ENCODE assay signal across 1 cellular context in genomic region chr3:99240700-99241099, GRCh38.
TF ChIP-seq lines count a peak whose summit lies in the region.

No MANE protein-coding gene starts in this region.

TF ChIP-seq in endothelial cell of umbilical vein, 7 proteins besides CTCF, POLR2A, EP300 and RAD21 (continued from another document):
- no peak for TF ChIP-seq POLR2AphosphoS5 (IDR thresholded peaks at IDR 0.05; ENCODE audit: insufficient read depth, low read depth, low read length)
- no peak for TF ChIP-seq JUN (IDR thresholded peaks at IDR 0.05; ENCODE audit: borderline replicate concordance, insufficient read depth, insufficient read length, low read depth)
- TF ChIP-seq MYC (IDR thresholded peaks at IDR 0.05; ENCODE audit: low read depth, low read length) = no peak
- TF ChIP-seq EZH2 (IDR thresholded peaks at IDR 0.05; ENCODE audit: borderline replicate concordance, low read depth, low read length, severe bottlenecking) = no peak
- TF ChIP-seq FOS (IDR thresholded peaks at IDR 0.05; ENCODE audit: borderline replicate concordance, insufficient read depth, low read length) = no peak
